ENCODE assay signal across 8 cellular contexts in genomic region chr17:78915872-78916632, GRCh38. TPM values are rescaled to one million over a fixed set of nuclear protein-coding genes. Genes with fewer than 3 reads are reported as not detected.
DNase-seq lines count a peak whose midpoint lies in the region; ATAC-seq and TF ChIP-seq lines count a peak whose summit lies in the region.

No MANE protein-coding gene starts in this region.

- in situ Hi-C loops in HAP-1 (cut with MboI; ENCODE audit: low sequenced_read_pairs), result no loop called here
- in situ Hi-C loops in G401 (cut with HindIII; ENCODE audit: low sequenced_read_pairs), result no loop called here

- no peaks in the 10 kb centered on the region for H3K36me3 ChIP-seq in HAP-1 (replicated peaks)

- H3K4me1 ChIP-seq in HAP-1, result no peaks in the 10 kb centered on the region

- DNase-seq in GF-D8 (lab: John Stamatoyannopoulos, UW) (peak; percentile 85), SKM-1 (lab: John Stamatoyannopoulos, UW; ENCODE audit: unreplicated experiment) (peak; percentile 91), fibroblast of villous mesenchyme (ENCODE audit: low read depth) (peak; percentile 82), progenitor cell of endocrine pancreas (ENCODE audit: low spot score, unreplicated experiment) (no peak), HAP-1 (ENCODE audit: low spot score in 2 of 2) (no peak), G401 (ENCODE audit: low spot score) (no peak), COLO829 (ENCODE audit: low spot score) (no peak)
- DNase-seq in effector memory CD8-positive, alpha-beta T cell, result no peak

- no peak overlapping the region for H3K4me3 Mint-ChIP-seq in progenitor cell of endocrine pancreas (ENCODE audit: low read depth)
- H3K4me3 Mint-ChIP-seq in effector memory CD8-positive, alpha-beta T cell, result no peak overlapping the region

- H3K4me1 Mint-ChIP-seq in progenitor cell of endocrine pancreas (ENCODE audit: low read depth), result peaks cover 19% of the 10 kb centered on the region
- H3K4me1 Mint-ChIP-seq in effector memory CD8-positive, alpha-beta T cell (ENCODE audit: low read depth in 2 of 2), result no peaks in the 10 kb centered on the region

- H3K36me3 Mint-ChIP-seq in progenitor cell of endocrine pancreas (ENCODE audit: insufficient read depth), result peaks cover 3% of the 10 kb centered on the region
- peaks cover 3% of the 10 kb centered on the region for H3K36me3 Mint-ChIP-seq in effector memory CD8-positive, alpha-beta T cell (ENCODE audit: insufficient read depth)

- no peaks in the 10 kb centered on the region for H3K27me3 Mint-ChIP-seq in progenitor cell of endocrine pancreas
- peaks cover 39 to 51% of the 10 kb centered on the region in 2 donors for H3K27me3 Mint-ChIP-seq in effector memory CD8-positive, alpha-beta T cell

- H3K27ac Mint-ChIP-seq in progenitor cell of endocrine pancreas, result peak overlapping the region; percentile 64
- peak overlapping the region in 1 of 2 donors; percentile 85 for H3K27ac Mint-ChIP-seq in effector memory CD8-positive, alpha-beta T cell

- H3K27me3 ChIP-seq in HAP-1 (ENCODE audit: low read depth), result no peaks in the 10 kb centered on the region

- ATAC-seq in effector memory CD8-positive, alpha-beta T cell (replicated peaks), result no peak

- no peaks in the 10 kb centered on the region for H3K9me3 Mint-ChIP-seq in progenitor cell of endocrine pancreas (ENCODE audit: low read depth)
- H3K9me3 Mint-ChIP-seq in effector memory CD8-positive, alpha-beta T cell, result no peaks in the 10 kb centered on the region

- H3K4me3 ChIP-seq in fibroblast of villous mesenchyme (ENCODE audit: low read depth, low read length) (peak overlapping the region; percentile 15), HAP-1 (no peak overlapping the region)

- TF ChIP-seq CTCF in fibroblast of villous mesenchyme (IDR thresholded peaks at IDR 0.05; ENCODE audit: insufficient read depth, low read depth, low read length) (no peak), progenitor cell of endocrine pancreas (IDR thresholded peaks at IDR 0.05; ENCODE audit: unreplicated experiment) (no peak)

- H3K9me3 ChIP-seq in HAP-1, result no peaks in the 10 kb centered on the region

RNA-seq across cellular contexts. Expression of gene TIMP2, which starts 9.1 kb away (rescaled TPM):
- total RNA-seq in fibroblast of villous mesenchyme, result 157 and 189 TPM in 2 replicates
- 50.9 and 51.4 TPM in 2 replicates for total RNA-seq in progenitor cell of endocrine pancreas
- total RNA-seq in G401 (2014; rRNA removed; shearing (Covaris generic)), result 32.4 and 37.5 TPM in 2 replicates

RNA-seq across cellular contexts. Expression of gene CEP295NL, which starts 13.1 kb away (rescaled TPM):
- 3.9 and 5.6 TPM in 2 replicates for total RNA-seq in fibroblast of villous mesenchyme
- total RNA-seq in progenitor cell of endocrine pancreas, result 2.3 and 2.6 TPM in 2 replicates
- total RNA-seq in G401 (2014; rRNA removed; shearing (Covaris generic)), result 0.37 TPM in 1 of 2 replicates, not detected in the other

Comparison
In these comparisons a context has a peak if more than half of its experiments do, and no peak if none do; other contexts are left out.
1. DNase-seq: peak in GF-D8 (single experiment), SKM-1 (single experiment) and fibroblast of villous mesenchyme (single experiment); none in progenitor cell of endocrine pancreas (single experiment), HAP-1 (0 of 2), G401 (single experiment), COLO829 (single experiment) and effector memory CD8-positive, alpha-beta T cell (0 of 3).